In the genomic region with DNA sequence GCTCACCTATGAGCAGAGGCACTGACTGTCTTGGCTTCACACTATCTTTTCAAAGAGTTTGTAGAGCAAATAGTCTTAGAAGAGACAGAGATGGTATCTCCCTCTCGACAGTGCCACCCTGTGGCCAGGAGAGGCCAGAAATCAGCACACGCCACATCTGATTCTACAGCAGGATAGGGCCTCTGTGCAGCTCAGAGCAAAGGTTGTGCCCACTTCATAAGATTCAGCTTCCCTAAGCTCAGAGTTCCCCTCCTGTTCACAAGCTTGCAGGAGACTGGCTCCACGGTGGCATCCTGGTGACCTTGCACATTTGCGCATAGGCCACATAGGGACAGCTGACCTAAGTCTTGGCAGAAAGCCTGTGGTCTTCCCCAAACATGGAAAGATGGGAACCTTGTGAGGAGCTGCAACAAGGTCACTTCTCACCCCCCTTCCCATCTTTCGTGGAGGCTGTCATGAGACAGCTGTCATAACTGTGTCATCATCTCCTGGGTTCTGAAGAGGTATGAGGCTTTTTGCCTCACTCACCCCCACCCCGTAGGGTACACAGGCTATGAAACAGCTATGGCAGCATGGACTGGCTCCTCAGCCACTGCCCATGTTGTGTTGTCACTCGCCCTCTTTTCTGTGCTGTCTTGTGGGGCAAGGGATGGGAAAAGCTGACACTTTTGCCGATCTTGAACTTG, we compare ENCODE assay signal across 8 cellular contexts. TPM values are rescaled to one million over a fixed set of nuclear protein-coding genes. Genes with fewer than 3 reads are reported as not detected.
DNase-seq lines count a peak whose midpoint lies in the region; ATAC-seq and TF ChIP-seq lines count a peak whose summit lies in the region.

No MANE protein-coding gene starts in this region.

- peak; percentile 69 for TF ChIP-seq CTCF in AG10803 (conservative IDR thresholded peaks at IDR 0.05; ENCODE audit: low read length)

- H3K27ac Mint-ChIP-seq in activated CD4-positive, alpha-beta T cell treated with anti-CD3 and anti-CD28 coated beads, Interleukin-2, amount 10 ng/mL, durations not matched to agents 24 days and 14 days, result no peak overlapping the region

- H3K4me3 Mint-ChIP-seq in activated CD4-positive, alpha-beta T cell treated with anti-CD3 and anti-CD28 coated beads, Interleukin-2, amount 10 ng/mL, durations not matched to agents 24 days and 14 days, result no peak overlapping the region

- intact Hi-C loops in activated CD4-positive, alpha-beta T cell treated with anti-CD3 and anti-CD28 coated beads, Interleukin-2, amount 10 ng/mL, durations not matched to agents 24 days and 14 days (cut with micrococcal nuclease), result loop anchor here (1.0 to 5.0 kb wide), 5 partner anchors 116 to 344 kb away; no protein-coding TSS in a partner anchor

- no peaks in the 10 kb centered on the region for H3K36me3 Mint-ChIP-seq in activated CD4-positive, alpha-beta T cell treated with anti-CD3 and anti-CD28 coated beads, Interleukin-2, amount 10 ng/mL, durations not matched to agents 24 days and 14 days (ENCODE audit: low read depth)

- H3K27me3 Mint-ChIP-seq in activated CD4-positive, alpha-beta T cell treated with anti-CD3 and anti-CD28 coated beads, Interleukin-2, amount 10 ng/mL, durations not matched to agents 24 days and 14 days, result peaks cover 9% of the 10 kb centered on the region

- peaks cover 6% of the 10 kb centered on the region for H3K4me1 Mint-ChIP-seq in activated CD4-positive, alpha-beta T cell treated with anti-CD3 and anti-CD28 coated beads, Interleukin-2, amount 10 ng/mL, durations not matched to agents 24 days and 14 days

- ATAC-seq in GM18909 (IDR thresholded peaks at IDR 0.05; ENCODE audit: poor library complexity, unreplicated experiment) (peak; percentile 65), HG03457 (IDR thresholded peaks at IDR 0.05; ENCODE audit: unreplicated experiment) (no peak)

- no peak overlapping the region for H3K4me3 ChIP-seq in AG10803 (ENCODE audit: low read length)

- DNase-seq in AG10803 (ENCODE audit: low read depth) (peak; percentile 34), NCI-H2196 (lab: John Stamatoyannopoulos, UW; ENCODE audit: unreplicated experiment) (peak; percentile 58), dermis blood vessel endothelial cell (peak; percentile 69), lung microvascular endothelial cell (ENCODE audit: low read depth in 2 of 2) (peak; percentile 59 to 62)
- peak; percentile 91 for DNase-seq in activated CD4-positive, alpha-beta T cell treated with anti-CD3 and anti-CD28 coated beads, Interleukin-2, amount 10 ng/mL, durations not matched to agents 24 days and 14 days
- DNase-seq in stimulated activated CD8-positive, alpha-beta memory T cell treated with anti-CD3 and anti-CD28 coated beads, Interleukin-15, amount 100 ng/mL, for 4 hours (ENCODE audit: low read depth in 2 of 2), result peak; percentile 32 to 53

- no peaks in the 10 kb centered on the region for H3K9me3 Mint-ChIP-seq in activated CD4-positive, alpha-beta T cell treated with anti-CD3 and anti-CD28 coated beads, Interleukin-2, amount 10 ng/mL, durations not matched to agents 24 days and 14 days

RNA-seq across cellular contexts. Expression of gene ITLN2, which starts 3.0 kb away (rescaled TPM):
- total RNA-seq in activated CD4-positive, alpha-beta T cell treated with anti-CD3 and anti-CD28 coated beads, Interleukin-2, amount 10 ng/mL, durations not matched to agents 24 days and 14 days, result not detected in 2 replicates
- total RNA-seq in dermis blood vessel endothelial cell (not detected in 2 replicates), lung microvascular endothelial cell (not detected in 2 replicates)

Comparison
In these comparisons a context has a peak if more than half of its experiments do, and no peak if none do; other contexts are left out.
1. DNase-seq: peak in every context shown above with its lines; median percentile 91 in activated CD4-positive, alpha-beta T cell treated with anti-CD3 and anti-CD28 coated beads, Interleukin-2, amount 10 ng/mL, durations not matched to agents 24 days and 14 days; 69 in dermis blood vessel endothelial cell; 60 in lung microvascular endothelial cell; 58 in NCI-H2196; 42 in stimulated activated CD8-positive, alpha-beta memory T cell treated with anti-CD3 and anti-CD28 coated beads, Interleukin-15, amount 100 ng/mL, for 4 hours; 34 in AG10803.